18 cellular contexts compared by ENCODE assay signal in genomic region chr12:124753993-124754392, GRCh38.
A peak's percentile ranks its signal among the peaks of the same experiment; 100 is the strongest.
DNase-seq lines count a peak whose midpoint lies in the region; ATAC-seq and TF ChIP-seq lines count a peak whose summit lies in the region.
"Had no signal": no experiment of that assay in that cellular context is flagged by ENCODE, and none has a peak within 500 bp of the region (broad histone marks: within the 10 kb centered on the region; RNA-seq: fewer than 3 reads in every experiment).

No MANE protein-coding gene starts in this region.

- H3K27me3 Mint-ChIP-seq in dendritic cell treated with granulocyte-macrophage colony-stimulating factor and Interleukin-4, amounts not matched to agents 40 ng/mL and 50 ng/mL, for 4 days, result no peaks in the 10 kb centered on the region

- intact Hi-C loops in heart left ventricle (cut with DNase I) (loop anchor here in 1 of 10 donors (5.0 kb wide), 1 partner anchor 72 kb away; no protein-coding TSS in a partner anchor), left cardiac atrium (cut with DNase I) (no loop called here)
- intact Hi-C loops in dendritic cell treated with granulocyte-macrophage colony-stimulating factor and Interleukin-4, amounts not matched to agents 40 ng/mL and 50 ng/mL, for 4 days (cut with micrococcal nuclease), result no loop called here

- H2BK12ac ChIP-seq in neuronal stem cell (ENCODE audit: low read length), result no peak overlapping the region

- ATAC-seq in heart left ventricle (no peak), left cardiac atrium (no peak)
- ATAC-seq: left colon had no signal

- peaks cover 19% of the 10 kb centered on the region for H3K9me3 Mint-ChIP-seq in dendritic cell treated with granulocyte-macrophage colony-stimulating factor and Interleukin-4, amounts not matched to agents 40 ng/mL and 50 ng/mL, for 4 days

- H3K4me3 ChIP-seq in heart left ventricle (no peak overlapping the region), neuronal stem cell (ENCODE audit: low read length in 2 of 2) (no peak overlapping the region), tibial nerve (no peak overlapping the region)
- H3K4me3 ChIP-seq: colonic mucosa, thoracic aorta had no signal

- H2BK15ac ChIP-seq in neuronal stem cell (ENCODE audit: low read length), result peak overlapping the region; percentile 29

- TF ChIP-seq POLR2A in heart left ventricle (IDR thresholded peaks at IDR 0.05) (no peak), tibial nerve (IDR thresholded peaks at IDR 0.05) (no peak)

- peaks cover 25% of the 10 kb centered on the region for H3K36me3 Mint-ChIP-seq in dendritic cell treated with granulocyte-macrophage colony-stimulating factor and Interleukin-4, amounts not matched to agents 40 ng/mL and 50 ng/mL, for 4 days (ENCODE audit: low read depth)

- H3K27ac ChIP-seq in heart left ventricle (peak overlapping the region in 10 of 12 donors; percentile 73 to 95 (median 86)), neuronal stem cell (replicated peaks; ENCODE audit: low read length) (no peak overlapping the region), tibial nerve (peak overlapping the region; percentile 58 to 96 (median 84))

- H4K8ac ChIP-seq in neuronal stem cell (ENCODE audit: low read depth, low read length), result no peak overlapping the region

- no peak overlapping the region for H3K14ac ChIP-seq in neuronal stem cell (ENCODE audit: low read length)

- no peak overlapping the region for H4K91ac ChIP-seq in neuronal stem cell (ENCODE audit: low read depth, low read length, poor library complexity)

- no peak overlapping the region for H3K4me3 Mint-ChIP-seq in dendritic cell treated with granulocyte-macrophage colony-stimulating factor and Interleukin-4, amounts not matched to agents 40 ng/mL and 50 ng/mL, for 4 days
- H3K4me3 Mint-ChIP-seq: activated CD4-positive, alpha-beta T cell treated with anti-CD3 and anti-CD28 coated beads, Interleukin-2, amount 10 ng/mL, durations not matched to agents 7 days and 5 days had no signal

- no peak overlapping the region for H3K4me2 ChIP-seq in neuronal stem cell (ENCODE audit: insufficient read depth, low read length, poor library complexity, severe bottlenecking)

- H2AK5ac ChIP-seq in neuronal stem cell (ENCODE audit: low read depth, low read length), result peak overlapping the region; percentile 17

- H3K4me1 ChIP-seq in heart left ventricle, result peaks cover 3 to 63% (median 24%) of the 10 kb centered on the region in 12 donors
- peaks cover 18 to 22% of the 10 kb centered on the region in 2 donors for H3K4me1 ChIP-seq in neuronal stem cell (ENCODE audit: control insufficient read depth in 2 of 2, insufficient read depth in 1 of 2, low read depth in 1 of 2, low read length in 2 of 2)
- peaks cover 0 to 55% (median 28%) of the 10 kb centered on the region in 4 donors for H3K4me1 ChIP-seq in tibial nerve
- H3K4me1 ChIP-seq: colonic mucosa had no signal

- H3K4me1 Mint-ChIP-seq in dendritic cell treated with granulocyte-macrophage colony-stimulating factor and Interleukin-4, amounts not matched to agents 40 ng/mL and 50 ng/mL, for 4 days (ENCODE audit: low read depth), result peaks cover 88% of the 10 kb centered on the region

- TF ChIP-seq CTCF in heart left ventricle (IDR thresholded peaks at IDR 0.05) (no peak), tibial nerve (IDR thresholded peaks at IDR 0.05) (no peak)

- H3K27ac Mint-ChIP-seq in dendritic cell treated with granulocyte-macrophage colony-stimulating factor and Interleukin-4, amounts not matched to agents 40 ng/mL and 50 ng/mL, for 4 days, result peak overlapping the region; percentile 86
- H3K27ac Mint-ChIP-seq: activated CD4-positive, alpha-beta T cell treated with anti-CD3 and anti-CD28 coated beads, Interleukin-2, amount 10 ng/mL, durations not matched to agents 7 days and 5 days had no signal

- H3K23ac ChIP-seq in neuronal stem cell (ENCODE audit: low read depth, low read length, poor library complexity), result no peak overlapping the region

- WGBS in heart left ventricle, 4 donors, result 95 to 100% (median 98%) methylated on average over 4 of the region's 4 CpGs
- no CpG with 5 or more reads among the region's 4 CpGs for WGBS in neuronal stem cell (ENCODE audit: extremely low coverage in 2 of 2, insufficient read length in 2 of 2, insufficient replicate concordance in 1 of 2), 2 donors
- 89 to 95% methylated on average over 4 of the region's 4 CpGs for WGBS in tibial nerve, 2 donors

- H3K4ac ChIP-seq in neuronal stem cell (ENCODE audit: low read length), result no peak overlapping the region

- H3K9ac ChIP-seq in neuronal stem cell (ENCODE audit: low read depth, low read length, poor library complexity), result no peak overlapping the region

- TF ChIP-seq EP300 in tibial nerve (IDR thresholded peaks at IDR 0.05), result no peak

- no peaks in the 10 kb centered on the region for H3K79me1 ChIP-seq in neuronal stem cell (ENCODE audit: low read depth, low read length)

- H3K18ac ChIP-seq in neuronal stem cell (ENCODE audit: low read length), result peak overlapping the region; percentile 30

- H2BK120ac ChIP-seq in neuronal stem cell (ENCODE audit: low read depth, low read length), result peak overlapping the region; percentile 26

- H2BK5ac ChIP-seq in neuronal stem cell (ENCODE audit: low read length), result no peak overlapping the region

- DNase-seq in heart left ventricle, result no peak
- DNase-seq in left cardiac atrium, result no peak
- no peak for DNase-seq in neuronal stem cell (ENCODE audit: low spot score)
- no peak for DNase-seq in tibial nerve (ENCODE audit: low spot score in 2 of 2)
- DNase-seq in NCI-H510A (lab: John Stamatoyannopoulos, UW), result no peak
- DNase-seq in HuH-7 (ENCODE audit: low spot score), result no peak
- DNase-seq in COLO829 (ENCODE audit: low spot score), result no peak
- DNase-seq: activated CD4-positive, alpha-beta T cell treated with anti-CD3 and anti-CD28 coated beads, Interleukin-2, amount 10 ng/mL, durations not matched to agents 7 days and 5 days; activated CD8-positive, alpha-beta memory T cell treated with anti-CD3 and anti-CD28 coated beads, Interleukin-2, amount 50 U/mL, for 48 hours; aorta; colonic mucosa; DMS153; left colon; NCI-H187; small intestine; stimulated activated CD4-positive, alpha-beta T cell treated with anti-CD3 and anti-CD28 coated beads, Interleukin-4, amount 100 ng/mL, for 1 hour had no signal

- no peak overlapping the region for H2AFZ ChIP-seq in neuronal stem cell (ENCODE audit: low read length)

- H3K27me3 ChIP-seq in heart left ventricle, result no peaks in the 10 kb centered on the region
- H3K27me3 ChIP-seq in neuronal stem cell (ENCODE audit: control insufficient read depth in 3 of 3, insufficient read depth in 3 of 3, low read depth in 1 of 3, low read length in 3 of 3), result no peaks in the 10 kb centered on the region
- H3K27me3 ChIP-seq in tibial nerve, result no peaks in the 10 kb centered on the region
- H3K27me3 ChIP-seq: colonic mucosa had no signal

- no peaks in the 10 kb centered on the region for H3K36me3 ChIP-seq in heart left ventricle
- H3K36me3 ChIP-seq in neuronal stem cell (replicated peaks in 1 of 2; ENCODE audit: control insufficient read depth in 2 of 2, insufficient read depth in 2 of 2, low read length in 2 of 2), result no peaks in the 10 kb centered on the region
- H3K36me3 ChIP-seq in tibial nerve, result no peaks in the 10 kb centered on the region
- H3K36me3 ChIP-seq: colonic mucosa, thoracic aorta had no signal

- H3K9me3 ChIP-seq in heart left ventricle (peaks cover 0 to 11% (median 0%) of the 10 kb centered on the region in 12 donors), neuronal stem cell (replicated peaks in 1 of 2; ENCODE audit: control insufficient read depth in 2 of 2, insufficient read depth in 1 of 2, low read depth in 1 of 2, low read length in 2 of 2) (peaks cover 4 to 20% of the 10 kb centered on the region in 2 donors), tibial nerve (peaks cover 0 to 5% (median 0%) of the 10 kb centered on the region in 4 donors)
- H3K9me3 ChIP-seq: colonic mucosa, thoracic aorta had no signal
